Comparison of ENCODE assay signal across 9 cellular contexts in the genomic region with DNA sequence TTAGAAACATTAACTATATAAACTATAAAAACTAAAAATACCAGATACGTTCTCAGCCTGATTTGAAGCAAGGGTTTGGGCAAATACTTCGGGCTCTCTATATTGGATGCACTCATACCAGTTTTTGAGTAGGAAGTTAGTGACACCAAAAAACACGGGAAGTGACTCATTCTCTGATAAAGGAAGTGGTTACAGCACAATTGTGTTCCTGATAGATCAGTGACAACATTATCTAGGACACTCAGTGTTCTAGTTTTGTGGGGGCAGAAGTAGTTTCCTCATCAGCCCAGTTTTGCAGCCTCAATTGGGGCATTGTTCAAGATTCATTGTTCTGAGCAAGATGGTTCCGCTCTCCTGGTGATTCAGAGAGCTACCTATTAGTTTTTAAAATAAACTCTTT.
DNase-seq lines count a peak whose midpoint lies in the region; ATAC-seq, FAIRE-seq and TF ChIP-seq lines count a peak whose summit lies in the region.
"Had no signal": no experiment of that assay in that cellular context is flagged by ENCODE, and none has a peak within 500 bp of the region (broad histone marks: within the 10 kb centered on the region; RNA-seq: fewer than 3 reads in every experiment).

No MANE protein-coding gene starts in this region.

- FAIRE-seq in GM19239 (lab: Jason Lieb, UNC), result no peak

- TF ChIP-seq CTCF in ovary (IDR thresholded peaks at IDR 0.05), result no peak

- intact Hi-C loops in ovary (cut with DNase I), result no loop called here

- DNase-seq in T-helper 9 cell (peak; percentile 4), epithelial cell of prostate (ENCODE audit: low read depth, low spot score) (no peak), ovary (no peak), NCI-H526 treated with DMSO at 0.1 percent for 48 hours (lab: John Stamatoyannopoulos, UW) (no peak), GM19239 (ENCODE audit: insufficient read length, low spot score) (no peak)
- peak in 2 of 3 experiments; percentile 5 to 10 for DNase-seq in stimulated activated CD4-positive, alpha-beta T cell treated with anti-CD3 and anti-CD28 coated beads, TNF-alpha, amount 100 ng/mL, for 4 hours (ENCODE audit: low read depth in 3 of 3)

- no peak for TF ChIP-seq EP300 in ovary (IDR thresholded peaks at IDR 0.05)

- peak overlapping the region; percentile 10 for H3K27ac ChIP-seq in epithelial cell of prostate
- H3K27ac ChIP-seq in ovary, result no peak overlapping the region
- H3K27ac ChIP-seq: SK-N-MC had no signal

- no peak for TF ChIP-seq POLR2A in ovary (IDR thresholded peaks at IDR 0.05)

- H3K9me3 ChIP-seq in ovary, result no peaks in the 10 kb centered on the region

- no peaks in the 10 kb centered on the region for H3K27me3 ChIP-seq in ovary

- no peak overlapping the region for H3K4me3 ChIP-seq in ovary
- H3K4me3 ChIP-seq: SK-N-MC had no signal

- H3K36me3 ChIP-seq in ovary, result no peaks in the 10 kb centered on the region

- WGBS in ovary, 3 donors, result 66 to 73% (median 72%) methylated on average over 4 of the region's 4 CpGs

- H3K4me1 ChIP-seq in ovary (ENCODE audit: insufficient read depth), result no peaks in the 10 kb centered on the region

- ATAC-seq in GM18870 (IDR thresholded peaks at IDR 0.05; ENCODE audit: unreplicated experiment) (peak; percentile 97), HG03342 (IDR thresholded peaks at IDR 0.05; ENCODE audit: unreplicated experiment) (peak; percentile 96)

Comparison
In these comparisons a context has a peak if more than half of its experiments do, and no peak if none do; other contexts are left out.
1. DNase-seq: peak in T-helper 9 cell (single experiment) and stimulated activated CD4-positive, alpha-beta T cell treated with anti-CD3 and anti-CD28 coated beads, TNF-alpha, amount 100 ng/mL, for 4 hours (2 of 3); none in epithelial cell of prostate (single experiment), ovary (0 of 5), NCI-H526 treated with DMSO at 0.1 percent for 48 hours (single experiment) and GM19239 (single experiment).